In genomic region chr10:16441106-16441850, GRCh38 we compare ENCODE assay signal across 1 cellular context.
TF ChIP-seq lines count a peak whose summit lies in the region.

No MANE protein-coding gene starts in this region.

TF ChIP-seq in A549, 52 proteins besides CTCF, POLR2A, EP300 and RAD21:
- TF ChIP-seq GATA3 (IDR thresholded peaks at IDR 0.05; ENCODE audit: borderline replicate concordance) (peak; percentile 15; the same call in 1 of the 2 replicates), HES2 (IDR thresholded peaks at IDR 0.05) (no peak), HMGXB4 (CRISPR knock-in tag; IDR thresholded peaks at IDR 0.05; ENCODE audit: borderline replicate concordance) (no peak)
